In genomic region chr19:6568816-6569215, GRCh38 we compare ENCODE assay signal across 10 cellular contexts. TPM values are rescaled to one million over a fixed set of nuclear protein-coding genes. Genes with fewer than 3 reads are reported as not detected.
DNase-seq lines count a peak whose midpoint lies in the region; ATAC-seq and TF ChIP-seq lines count a peak whose summit lies in the region.
"Had no signal": no experiment of that assay in that cellular context is flagged by ENCODE, and none has a peak within 500 bp of the region (broad histone marks: within the 10 kb centered on the region; RNA-seq: fewer than 3 reads in every experiment).

No MANE protein-coding gene starts in this region.

- DNase-seq in AML-193 (lab: John Stamatoyannopoulos, UW) (peak; percentile 77 to 82), MV-4-11 (lab: John Stamatoyannopoulos, UW) (peak; percentile 62), SKM-1 treated with dmso at 0.1 percent for 144 hours (lab: John Stamatoyannopoulos, UW; ENCODE audit: unreplicated experiment) (peak; percentile 45), tibial artery (no peak), DMS 273 (lab: John Stamatoyannopoulos, UW; ENCODE audit: unreplicated experiment) (no peak), lower lobe of right lung (no peak)
- DNase-seq: CD4-positive, CD25-positive, alpha-beta regulatory T cell; DMS 273 treated with DMSO at 0.1 percent for 48 hours had no signal

- H3K27me3 ChIP-seq in tibial artery = peaks cover 0 to 13% of the 10 kb centered on the region in 2 donors
- no peaks in the 10 kb centered on the region for H3K27me3 ChIP-seq in lower lobe of right lung (ENCODE audit: low read depth)
- H3K27me3 ChIP-seq: BLaER1 treated with 17β-estradiol and CSF1 and Interleukin-3, amounts not matched to agents 10 nM and 100 nM had no signal

- no peaks in the 10 kb centered on the region for H3K36me3 ChIP-seq in tibial artery
- no peaks in the 10 kb centered on the region for H3K36me3 ChIP-seq in lower lobe of right lung
- H3K36me3 ChIP-seq: BLaER1 treated with 17β-estradiol and CSF1 and Interleukin-3, amounts not matched to agents 10 nM and 100 nM had no signal

- ATAC-seq in lower lobe of right lung = no peak
- ATAC-seq: HCT116 had no signal

- no peak overlapping the region for H3K4me3 ChIP-seq in tibial artery
- no peak overlapping the region for H3K4me3 ChIP-seq in lower lobe of right lung
- H3K4me3 ChIP-seq: BLaER1 treated with 17β-estradiol and CSF1 and Interleukin-3, amounts not matched to agents 10 nM and 100 nM had no signal

- H3K27ac ChIP-seq in tibial artery = no peak overlapping the region
- no peak overlapping the region for H3K27ac ChIP-seq in lower lobe of right lung
- H3K27ac ChIP-seq: BLaER1 treated with 17β-estradiol and CSF1 and Interleukin-3, amounts not matched to agents 10 nM and 100 nM had no signal

- H3K9me3 ChIP-seq in tibial artery (peaks cover 0 to 15% (median 0%) of the 10 kb centered on the region in 3 donors), lower lobe of right lung (peaks cover 10% of the 10 kb centered on the region)

- H3K4me1 ChIP-seq in tibial artery = no peaks in the 10 kb centered on the region
- H3K4me1 ChIP-seq in lower lobe of right lung = no peaks in the 10 kb centered on the region

- intact Hi-C loops in tibial artery (cut with DNase I; ENCODE audit: low total_unique reads) = no loop called here
- intact Hi-C loops in lower lobe of right lung (cut with DNase I) = no loop called here

- TF ChIP-seq CTCF in tibial artery (IDR thresholded peaks at IDR 0.05) (no peak), lower lobe of right lung (IDR thresholded peaks at IDR 0.05) (no peak)

RNA-seq across cellular contexts. Expression of gene CD70, which starts 22.1 kb away (rescaled TPM):
- 2.6 TPM for total RNA-seq in lower lobe of right lung

RNA-seq across cellular contexts. Expression of gene TNFSF9, which starts 38.0 kb away (rescaled TPM):
- 4.1 TPM for total RNA-seq in lower lobe of right lung

Comparison
In these comparisons a context has a peak if more than half of its experiments do, and no peak if none do; other contexts are left out.
1. DNase-seq: peak in AML-193 (2 of 2), MV-4-11 (single experiment) and SKM-1 treated with dmso at 0.1 percent for 144 hours (single experiment); none in tibial artery (0 of 2), DMS 273 (single experiment) and lower lobe of right lung (single experiment).